Comparison of ENCODE assay signal across 23 cellular contexts in the genomic region with DNA sequence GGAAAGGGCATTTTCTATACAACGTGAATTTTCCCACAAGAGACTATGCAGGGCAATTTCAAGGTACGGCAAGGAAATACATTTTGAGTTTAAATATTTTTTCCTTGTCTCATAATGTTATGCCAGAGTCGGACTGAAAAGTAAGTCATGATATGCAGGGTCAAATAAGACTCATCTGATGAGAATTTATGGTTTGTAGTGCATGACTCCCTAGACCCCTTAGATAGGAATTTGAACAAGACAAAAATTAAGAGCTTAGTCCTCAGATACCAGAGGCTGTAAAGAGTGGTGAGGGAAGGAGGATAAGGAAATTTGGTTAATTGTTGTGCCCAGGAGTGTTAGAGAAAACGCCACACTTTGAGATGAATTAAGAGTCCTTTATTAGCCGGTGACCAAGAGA.
A peak's percentile ranks its signal among the peaks of the same experiment; 100 is the strongest.
DNase-seq lines count a peak whose midpoint lies in the region; ATAC-seq and TF ChIP-seq lines count a peak whose summit lies in the region.
"Had no signal": no experiment of that assay in that cellular context is flagged by ENCODE, and none has a peak within 500 bp of the region (broad histone marks: within the 10 kb centered on the region; RNA-seq: fewer than 3 reads in every experiment).

No MANE protein-coding gene starts in this region.

- H3K36me3 Mint-ChIP-seq in Caco-2 (ENCODE audit: insufficient read depth, unreplicated experiment) (no peaks in the 10 kb centered on the region), mesothelial cell of epicardium (no peaks in the 10 kb centered on the region)
- H3K36me3 Mint-ChIP-seq: CD4-positive, alpha-beta memory T cell had no signal

- H3K27me3 Mint-ChIP-seq in Caco-2 (ENCODE audit: insufficient read depth, unreplicated experiment) (no peaks in the 10 kb centered on the region), mesothelial cell of epicardium (ENCODE audit: low read depth) (no peaks in the 10 kb centered on the region)
- H3K27me3 Mint-ChIP-seq: CD4-positive, alpha-beta memory T cell had no signal

- BruUV-seq in Caco-2 (replicated peaks; lab: Mats Ljungman, UMichigan): no TSS peak

- TF ChIP-seq CTCF in Caco-2 (IDR thresholded peaks at IDR 0.05; ENCODE audit: insufficient read depth in 1 of 2, low read depth in 1 of 2, low read length in 1 of 2, severe bottlenecking in 1 of 2, unreplicated experiment in 1 of 2) (no peak), mesothelial cell of epicardium (IDR thresholded peaks at IDR 0.05; ENCODE audit: unreplicated experiment) (no peak), suprapubic skin (IDR thresholded peaks at IDR 0.05) (no peak), left ventricle myocardium inferior (IDR thresholded peaks at IDR 0.05; ENCODE audit: borderline replicate concordance) (no peak), vagina (IDR thresholded peaks at IDR 0.05) (no peak)

- WGBS in suprapubic skin: 63% methylated on average over 5 of the region's 5 CpGs

- no peak for TF ChIP-seq POLR2A in suprapubic skin (IDR thresholded peaks at IDR 0.05)
- no peak for TF ChIP-seq POLR2A in vagina (IDR thresholded peaks at IDR 0.05)

- H3K27ac Mint-ChIP-seq in Caco-2 (ENCODE audit: unreplicated experiment): peak overlapping the region; percentile 73
- peak overlapping the region; percentile 17 for H3K27ac Mint-ChIP-seq in mesothelial cell of epicardium
- H3K27ac Mint-ChIP-seq: CD4-positive, alpha-beta memory T cell had no signal

- CTCF ChIA-PET in Caco-2 (lab: Charles Lee): no interaction called here

- TF ChIP-seq EP300 in suprapubic skin (IDR thresholded peaks at IDR 0.05): no peak

- H3K36me3 ChIP-seq in Caco-2 (ENCODE audit: control insufficient read depth, insufficient read depth, low read length) (no peaks in the 10 kb centered on the region; the same call in 1 of the 2 replicates), suprapubic skin (no peaks in the 10 kb centered on the region), left ventricle myocardium inferior (no peaks in the 10 kb centered on the region), vagina (no peaks in the 10 kb centered on the region)
- H3K36me3 ChIP-seq: BLaER1 treated with 17β-estradiol and CSF1 and Interleukin-3, amounts not matched to agents 10 nM and 100 nM; SJCRH30 had no signal

- POLR2A ChIA-PET in Caco-2 (lab: Charles Lee): no interaction called here

- H3K4me1 Mint-ChIP-seq in Caco-2 (ENCODE audit: low read depth, unreplicated experiment) (peaks cover 48% of the 10 kb centered on the region), mesothelial cell of epicardium (peaks cover 23% of the 10 kb centered on the region)
- H3K4me1 Mint-ChIP-seq: CD4-positive, alpha-beta memory T cell had no signal

- ATAC-seq in GM18519 (IDR thresholded peaks at IDR 0.05; ENCODE audit: low FRiP score, unreplicated experiment): no peak
- ATAC-seq: Panc1 had no signal

- no peak overlapping the region for H3K4me3 ChIP-seq in Caco-2 (ENCODE audit: low read depth, low read length)
- no peak overlapping the region for H3K4me3 ChIP-seq in suprapubic skin
- H3K4me3 ChIP-seq in left ventricle myocardium inferior: no peak overlapping the region
- no peak overlapping the region for H3K4me3 ChIP-seq in vagina
- H3K4me3 ChIP-seq: BLaER1 treated with 17β-estradiol and CSF1 and Interleukin-3, amounts not matched to agents 10 nM and 100 nM; SJCRH30 had no signal

- H3K9me3 Mint-ChIP-seq in Caco-2 (ENCODE audit: unreplicated experiment): no peaks in the 10 kb centered on the region
- H3K9me3 Mint-ChIP-seq in mesothelial cell of epicardium: no peaks in the 10 kb centered on the region

- peak in 1 of 2 experiments; percentile 21 for DNase-seq in Caco-2
- DNase-seq in HS-27A (ENCODE audit: low read depth): peak; percentile 19
- DNase-seq in amniotic epithelial cell (ENCODE audit: low read depth): peak; percentile 45
- no peak for DNase-seq in mesothelial cell of epicardium (ENCODE audit: low spot score in 2 of 2, unreplicated experiment in 2 of 2)
- no peak for DNase-seq in suprapubic skin (ENCODE audit: low spot score in 2 of 2)
- DNase-seq in left ventricle myocardium inferior: no peak
- no peak for DNase-seq in vagina (ENCODE audit: extremely low spot score in 2 of 2)
- DNase-seq: 8988T; CD4-positive, alpha-beta memory T cell; DND-41; GDM1; MV-4-11; NCI-H1105 treated with DMSO at 0.1 percent for 48 hours; NCI-H2029 treated with DMSO at 0.1 percent for 48 hours; NCI-H226; NCI-H524; NCI-H774; NK-92 treated with Interleukin-12 subunit alpha and Interleukin-12 subunit beta, amount 100 ng/mL, for 24 hours; SJCRH30 had no signal

- H3K27me3 ChIP-seq in Caco-2 (replicated peaks; ENCODE audit: control insufficient read depth, insufficient read depth, low read length) (no peaks in the 10 kb centered on the region), suprapubic skin (no peaks in the 10 kb centered on the region), left ventricle myocardium inferior (ENCODE audit: low read depth) (no peaks in the 10 kb centered on the region), vagina (no peaks in the 10 kb centered on the region)
- H3K27me3 ChIP-seq: BLaER1 treated with 17β-estradiol and CSF1 and Interleukin-3, amounts not matched to agents 10 nM and 100 nM; SJCRH30 had no signal

- H3K27ac ChIP-seq in suprapubic skin (no peak overlapping the region), left ventricle myocardium inferior (replicated peaks) (no peak overlapping the region), vagina (no peak overlapping the region)
- H3K27ac ChIP-seq: BLaER1 treated with 17β-estradiol and CSF1 and Interleukin-3, amounts not matched to agents 10 nM and 100 nM; KMS-11; SJCRH30 had no signal

- intact Hi-C loops in Caco-2 (cut with micrococcal nuclease; ENCODE audit: unreplicated experiment): loop anchor here (1.0 kb wide), 2 partner anchors 24 to 106 kb away; no protein-coding TSS in a partner anchor
- intact Hi-C loops in left ventricle myocardium inferior (cut with micrococcal nuclease): no loop called here
- intact Hi-C loops in vagina (cut with DNase I): no loop called here

- H3K9me3 ChIP-seq in Caco-2 (no peaks in the 10 kb centered on the region), suprapubic skin (no peaks in the 10 kb centered on the region), left ventricle myocardium inferior (replicated peaks) (no peaks in the 10 kb centered on the region), vagina (no peaks in the 10 kb centered on the region)
- H3K9me3 ChIP-seq: BLaER1 treated with 17β-estradiol and CSF1 and Interleukin-3, amounts not matched to agents 10 nM and 100 nM; SJCRH30 had no signal

- H3K4me3 Mint-ChIP-seq in Caco-2 (ENCODE audit: unreplicated experiment): peak overlapping the region; percentile 61
- no peak overlapping the region for H3K4me3 Mint-ChIP-seq in mesothelial cell of epicardium
- H3K4me3 Mint-ChIP-seq: CD4-positive, alpha-beta memory T cell had no signal

- peaks cover 64% of the 10 kb centered on the region for H3K4me1 ChIP-seq in Caco-2
- H3K4me1 ChIP-seq in suprapubic skin: no peaks in the 10 kb centered on the region
- H3K4me1 ChIP-seq in left ventricle myocardium inferior: no peaks in the 10 kb centered on the region
- H3K4me1 ChIP-seq in vagina: no peaks in the 10 kb centered on the region
- H3K4me1 ChIP-seq: BLaER1 treated with 17β-estradiol and CSF1 and Interleukin-3, amounts not matched to agents 10 nM and 100 nM; SJCRH30 had no signal

Comparison
In these comparisons a context has a peak if more than half of its experiments do, and no peak if none do; other contexts are left out.
1. DNase-seq: peak in HS-27A (single experiment) and amniotic epithelial cell (single experiment); none in mesothelial cell of epicardium (0 of 2), suprapubic skin (0 of 2), left ventricle myocardium inferior (single experiment) and vagina (0 of 2).